ENCODE assay signal across 9 cellular contexts in the genomic region with DNA sequence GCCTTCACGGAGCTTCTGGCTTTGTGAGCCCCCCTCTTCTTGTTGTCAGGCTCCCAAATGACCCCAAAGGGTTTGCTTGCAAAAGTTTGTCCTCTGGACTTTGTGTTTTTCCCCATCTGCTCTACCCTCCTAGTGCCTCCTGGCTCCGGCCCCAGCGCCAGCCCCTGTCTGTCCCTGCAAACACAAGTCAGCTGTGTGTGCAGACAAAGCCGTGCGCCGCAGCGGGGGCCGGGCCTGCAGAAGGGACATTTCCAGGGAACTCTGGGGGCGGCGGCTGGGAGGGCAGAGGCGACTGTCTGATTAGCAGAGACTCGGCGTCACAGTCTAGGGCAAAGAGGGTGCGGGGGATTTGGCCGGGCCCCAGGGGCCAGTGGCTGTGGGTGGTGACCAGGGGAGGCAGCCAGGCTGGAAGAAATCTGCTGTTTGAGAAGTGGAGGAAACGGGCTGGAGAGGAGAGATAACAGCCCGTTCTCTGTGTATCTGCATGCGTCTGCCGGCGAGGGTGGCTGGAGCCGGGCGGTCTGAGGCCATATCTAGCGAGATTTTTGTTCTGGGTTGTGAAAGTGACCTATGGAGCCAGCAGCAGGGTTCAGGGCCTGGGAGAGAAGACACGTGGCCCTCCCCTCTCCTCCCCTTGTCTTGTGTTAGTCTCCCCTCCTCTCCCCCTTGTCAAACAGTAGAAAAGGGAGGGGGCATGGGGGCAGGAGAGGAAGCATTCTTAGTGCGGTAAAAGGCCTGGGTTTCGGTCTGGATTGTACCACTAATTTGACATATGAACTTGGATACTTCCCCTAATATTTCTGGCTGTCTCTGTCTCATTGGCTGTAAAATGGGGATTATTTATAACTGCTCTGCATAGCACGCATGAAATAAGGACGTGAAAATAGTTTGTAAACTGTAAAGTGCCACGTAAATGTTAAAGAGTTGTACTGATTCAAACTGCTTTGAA.
DNase-seq lines count a peak whose midpoint lies in the region; ATAC-seq, FAIRE-seq and TF ChIP-seq lines count a peak whose summit lies in the region.
"Had no signal": no experiment of that assay in that cellular context is flagged by ENCODE, and none has a peak within 500 bp of the region (broad histone marks: within the 10 kb centered on the region; RNA-seq: fewer than 3 reads in every experiment).

No MANE protein-coding gene starts in this region.

- no peaks in the 10 kb centered on the region for H3K36me3 ChIP-seq in GM23338 (ENCODE audit: insufficient read depth)
- H3K36me3 ChIP-seq in astrocyte (ENCODE audit: insufficient read depth, low read length) = no peaks in the 10 kb centered on the region
- no peaks in the 10 kb centered on the region for H3K36me3 ChIP-seq in iPS-20b (ENCODE audit: insufficient read depth, low read depth, low read length)
- peaks cover 0 to 5% (median 2%) of the 10 kb centered on the region in 4 donors for H3K36me3 ChIP-seq in sigmoid colon
- H3K36me3 ChIP-seq in H7 (replicated peaks; ENCODE audit: control insufficient read depth, insufficient read depth, low read length) = no peaks in the 10 kb centered on the region
- H3K36me3 ChIP-seq in A673 (ENCODE audit: insufficient read depth, low read length, poor library complexity, severe bottlenecking) = no peaks in the 10 kb centered on the region

- H3K4me1 Mint-ChIP-seq in GM23338 = peaks cover 21% of the 10 kb centered on the region; the same call in 2 of the 3 replicates
- peaks cover 53% of the 10 kb centered on the region for H3K4me1 Mint-ChIP-seq in astrocyte (ENCODE audit: low read depth, unreplicated experiment)
- H3K4me1 Mint-ChIP-seq in activated T-helper 17 cell treated with anti-CD3 and anti-CD28 coated beads, Interleukin-2, amount 50 U/mL, for 72 hours = peaks cover 26% of the 10 kb centered on the region

- H3F3A ChIP-seq in GM23338 (replicated peaks; ENCODE audit: low read depth) = no peaks in the 10 kb centered on the region

- DNase-seq in GM23338 (ENCODE audit: low spot score) (peak; percentile 21), astrocyte (ENCODE audit: low read depth) (peak; percentile 52), sigmoid colon (peak; percentile 88), H7 (no peak), A673 (ENCODE audit: low spot score) (no peak)
- DNase-seq: activated B cell treated with CpG ODN at 0.5 μM for 24 hours had no signal

- no peaks in the 10 kb centered on the region for H3K9me3 Mint-ChIP-seq in GM23338
- H3K9me3 Mint-ChIP-seq in astrocyte (ENCODE audit: unreplicated experiment) = no peaks in the 10 kb centered on the region
- no peaks in the 10 kb centered on the region for H3K9me3 Mint-ChIP-seq in activated T-helper 17 cell treated with anti-CD3 and anti-CD28 coated beads, Interleukin-2, amount 50 U/mL, for 72 hours
- H3K9me3 Mint-ChIP-seq: activated B cell treated with CpG ODN at 0.5 μM for 24 hours had no signal

- no peak for TF ChIP-seq POLR2A in sigmoid colon (IDR thresholded peaks at IDR 0.05)

- H2AFZ ChIP-seq in GM23338 (no peak overlapping the region), astrocyte (ENCODE audit: low read depth, low read length) (no peak overlapping the region)

- H3K9ac ChIP-seq in astrocyte (ENCODE audit: low read length) (peak overlapping the region; percentile 64), iPS-20b (ENCODE audit: low read depth, low read length) (peak overlapping the region; percentile 37)

- H3K9me3 ChIP-seq in astrocyte (ENCODE audit: insufficient read depth, low read depth, low read length) (no peaks in the 10 kb centered on the region), iPS-20b (ENCODE audit: insufficient read depth, low read depth, low read length) (no peaks in the 10 kb centered on the region), sigmoid colon (no peaks in the 10 kb centered on the region), A673 (ENCODE audit: low read depth, low read length, poor library complexity, severe bottlenecking) (no peaks in the 10 kb centered on the region)

- no peak overlapping the region for H3K4me3 Mint-ChIP-seq in GM23338
- H3K4me3 Mint-ChIP-seq in astrocyte (ENCODE audit: unreplicated experiment) = no peak overlapping the region
- no peak overlapping the region for H3K4me3 Mint-ChIP-seq in activated T-helper 17 cell treated with anti-CD3 and anti-CD28 coated beads, Interleukin-2, amount 50 U/mL, for 72 hours
- H3K4me3 Mint-ChIP-seq: activated B cell treated with CpG ODN at 0.5 μM for 24 hours had no signal

- CTCF ChIA-PET in A673 (lab: Charles Lee) = no interaction called here

- TF ChIP-seq EP300 in sigmoid colon (IDR thresholded peaks at IDR 0.05) = peak in 1 of 4 donors; percentile 17

- WGBS in sigmoid colon, 2 donors = 17 to 34% methylated on average over 29 of the region's 29 CpGs

- H3K4me3 ChIP-seq in GM23338 (no peak overlapping the region), astrocyte (ENCODE audit: insufficient read depth, low read depth, low read length) (peak overlapping the region; percentile 7), iPS-20b (ENCODE audit: low read length) (no peak overlapping the region), sigmoid colon (peak overlapping the region in 3 of 4 donors; percentile 15 to 29 (median 20)), H7 (ENCODE audit: insufficient read depth, low read depth, low read length) (no peak overlapping the region), A673 (ENCODE audit: low read depth, low read length, poor library complexity, severe bottlenecking) (no peak overlapping the region)

- H3K4me2 ChIP-seq in GM23338 (no peak overlapping the region), astrocyte (ENCODE audit: low read length) (peak overlapping the region; percentile 73)

- no peak for FAIRE-seq in astrocyte (lab: Jason Lieb, UNC)

- no TSS peak for BruUV-seq in A673 (replicated peaks; lab: Mats Ljungman, UMichigan)

- H3K27ac Mint-ChIP-seq in GM23338 (peak overlapping the region; percentile 24; the same call in 1 of the 2 replicates), astrocyte (ENCODE audit: unreplicated experiment) (peak overlapping the region; percentile 31)
- H3K27ac Mint-ChIP-seq in activated T-helper 17 cell treated with anti-CD3 and anti-CD28 coated beads, Interleukin-2, amount 50 U/mL, for 72 hours = no peak overlapping the region
- H3K27ac Mint-ChIP-seq: activated B cell treated with CpG ODN at 0.5 μM for 24 hours had no signal

- H3K27me3 Mint-ChIP-seq in GM23338 (ENCODE audit: insufficient read depth, low read depth, poor library complexity) = peaks cover 4% of the 10 kb centered on the region
- no peaks in the 10 kb centered on the region for H3K27me3 Mint-ChIP-seq in astrocyte (ENCODE audit: low read depth, unreplicated experiment)
- H3K27me3 Mint-ChIP-seq in activated T-helper 17 cell treated with anti-CD3 and anti-CD28 coated beads, Interleukin-2, amount 50 U/mL, for 72 hours = no peaks in the 10 kb centered on the region
- H3K27me3 Mint-ChIP-seq: activated B cell treated with CpG ODN at 0.5 μM for 24 hours had no signal

- no peaks in the 10 kb centered on the region; the same call in 2 of the 3 replicates for H3K36me3 Mint-ChIP-seq in GM23338 (ENCODE audit: low read depth)
- peaks cover 32% of the 10 kb centered on the region for H3K36me3 Mint-ChIP-seq in astrocyte (ENCODE audit: low read depth, unreplicated experiment)
- no peaks in the 10 kb centered on the region for H3K36me3 Mint-ChIP-seq in activated T-helper 17 cell treated with anti-CD3 and anti-CD28 coated beads, Interleukin-2, amount 50 U/mL, for 72 hours (ENCODE audit: low read depth)

- H3K27ac ChIP-seq in GM23338 (ENCODE audit: low read depth) (no peak overlapping the region), astrocyte (ENCODE audit: low read depth, low read length) (peak overlapping the region; percentile 54), iPS-20b (ENCODE audit: low read length) (no peak overlapping the region), sigmoid colon (peak overlapping the region; percentile 74 to 91 (median 81)), A673 (ENCODE audit: low read depth, low read length, poor library complexity, severe bottlenecking) (no peak overlapping the region)

- H3K79me2 ChIP-seq in GM23338 (replicated peaks; ENCODE audit: insufficient read depth) = no peaks in the 10 kb centered on the region
- no peaks in the 10 kb centered on the region for H3K79me2 ChIP-seq in astrocyte (ENCODE audit: insufficient read depth, low read length)

- ATAC-seq in GM23338 (no peak), GM21526 (IDR thresholded peaks at IDR 0.05; ENCODE audit: low FRiP score, unreplicated experiment) (no peak)
- ATAC-seq in activated T-helper 17 cell treated with anti-CD3 and anti-CD28 coated beads, Interleukin-2, amount 50 U/mL, for 72 hours (replicated peaks) = no peak

- H3K27me3 ChIP-seq in GM23338 (ENCODE audit: insufficient read depth) = no peaks in the 10 kb centered on the region
- H3K27me3 ChIP-seq in astrocyte (ENCODE audit: insufficient read depth, low read length) = no peaks in the 10 kb centered on the region
- H3K27me3 ChIP-seq in iPS-20b (ENCODE audit: insufficient read depth, low read length) = no peaks in the 10 kb centered on the region
- H3K27me3 ChIP-seq in sigmoid colon = no peaks in the 10 kb centered on the region
- H3K27me3 ChIP-seq in H7 (ENCODE audit: control insufficient read depth, insufficient read depth, low read length) = no peaks in the 10 kb centered on the region
- H3K27me3 ChIP-seq in A673 (replicated peaks; ENCODE audit: insufficient read depth, low read depth, low read length, poor library complexity) = no peaks in the 10 kb centered on the region

- POLR2A ChIA-PET in A673 (lab: Charles Lee; ENCODE audit: low non-redundant PET) = no interaction called here

- no peaks in the 10 kb centered on the region; the same call in 1 of the 2 replicates for H4K20me1 ChIP-seq in GM23338 (replicated peaks; ENCODE audit: insufficient read depth)
- peaks cover 11% of the 10 kb centered on the region for H4K20me1 ChIP-seq in astrocyte (ENCODE audit: insufficient read depth, low read length)

- TF ChIP-seq CTCF in GM23338 (conservative IDR thresholded peaks at IDR 0.05; ENCODE audit: low read depth in 2 of 2) (no peak), astrocyte (IDR thresholded peaks at IDR 0.05; ENCODE audit: insufficient read depth, low read depth, low read length) (no peak), sigmoid colon (IDR thresholded peaks at IDR 0.05) (no peak), A673 (conservative IDR thresholded peaks at IDR 0.05; ENCODE audit: low read depth, low read length) (no peak)

- H3K9me2 ChIP-seq in GM23338 (ENCODE audit: insufficient read depth) = no peaks in the 10 kb centered on the region

- intact Hi-C loops in sigmoid colon (cut with DNase I) = loop anchor here (2.0 to 5.0 kb wide), 2 partner anchors 104 to 165 kb away; no protein-coding TSS in a partner anchor
- intact Hi-C loops in A673 (cut with micrococcal nuclease; ENCODE audit: unreplicated experiment) = no loop called here

- H3K4me1 ChIP-seq in GM23338 (ENCODE audit: insufficient read depth) (no peaks in the 10 kb centered on the region), astrocyte (ENCODE audit: insufficient read depth, low read length) (peaks cover 43% of the 10 kb centered on the region), iPS-20b (ENCODE audit: insufficient read depth, low read length) (peaks cover 6% of the 10 kb centered on the region; the same call in 1 of the 2 replicates), sigmoid colon (peaks cover 0 to 76% (median 56%) of the 10 kb centered on the region in 4 donors), A673 (ENCODE audit: insufficient read depth, low read length, poor library complexity, severe bottlenecking) (peaks cover 6% of the 10 kb centered on the region)

TF ChIP-seq in GM23338, 12 proteins besides CTCF, POLR2A, EP300 and RAD21 (continues in another document):
- no peak for TF ChIP-seq ZNF331 (CRISPR knock-in tag; IDR thresholded peaks at IDR 0.05; ENCODE audit: low read depth)

Comparison
In these comparisons a context has a peak if more than half of its experiments do, and no peak if none do; other contexts are left out.
1. DNase-seq: peak in GM23338 (single experiment), astrocyte (single experiment) and sigmoid colon (single experiment); none in H7 (single experiment) and A673 (single experiment).
2. H3K27ac ChIP-seq: peak in astrocyte (single experiment) and sigmoid colon (4 of 4); none in GM23338 (single experiment), iPS-20b (single experiment) and A673 (single experiment).
3. H3K4me3 ChIP-seq: peak in astrocyte (single experiment) and sigmoid colon (3 of 4); none in GM23338 (single experiment), iPS-20b (single experiment), H7 (single experiment) and A673 (single experiment).